In genomic region chr1:241453732-241454131, GRCh38 we compare ENCODE assay signal across 24 cellular contexts.
"Had no signal": no experiment of that assay in that cellular context is flagged by ENCODE, and none has a peak within 500 bp of the region (broad histone marks: within the 10 kb centered on the region; RNA-seq: fewer than 3 reads in every experiment).

No MANE protein-coding gene starts in this region.

- H3K27ac ChIP-seq: stomach, suprapubic skin, testis, thoracic aorta, thyroid gland, tibial artery, tibial nerve, transverse colon, upper lobe of left lung, upper lobe of right lung, uterus, vagina had no signal

- H3K36me3 ChIP-seq: stomach, suprapubic skin, thoracic aorta, thyroid gland, tibial artery, tibial nerve, transverse colon, upper lobe of left lung, upper lobe of right lung, uterus, vagina had no signal

- H3K9me3 ChIP-seq: stomach, suprapubic skin, testis, thoracic aorta, thyroid gland, tibial artery, tibial nerve, transverse colon, upper lobe of left lung, upper lobe of right lung, uterus, vagina had no signal

- H3K27me3 ChIP-seq: stomach, suprapubic skin, testis, thyroid gland, tibial artery, tibial nerve, transverse colon, upper lobe of left lung, upper lobe of right lung, uterus, vagina had no signal

- H3K4me3 ChIP-seq: stomach, suprapubic skin, testis, thoracic aorta, thyroid gland, tibial artery, tibial nerve, transverse colon, upper lobe of left lung, upper lobe of right lung, uterus, vagina had no signal

- DNase-seq: stimulated activated CD4-positive, alpha-beta T cell treated with anti-CD3 and anti-CD28 coated beads, Interleukin-2, amount 100 ng/mL, for 48 hours; stimulated activated CD4-positive, alpha-beta T cell treated with anti-CD3 and anti-CD28 coated beads, Interleukin-4, amount 100 ng/mL, for 1 hour; stimulated activated CD4-positive, alpha-beta T cell treated with anti-CD3 and anti-CD28 coated beads, Interleukin-4, amount 100 ng/mL, for 24 hours; stimulated activated CD4-positive, alpha-beta T cell treated with anti-CD3 and anti-CD28 coated beads, Interleukin-4, amount 100 ng/mL, for 4 hours; stimulated activated CD8-positive, alpha-beta memory T cell treated with anti-CD3 and anti-CD28 coated beads, Interleukin-4, amount 100 ng/mL, for 48 hours; stimulated activated naive B cell treated with anti-CD40 and anti-IgM and Interleukin-4, amounts not matched to agents 10 μg/mL and 1 μg/mL and 100 μg/mL, for 72 hours; stimulated activated naive CD4-positive, alpha-beta T cell; stimulated activated naive CD4-positive, alpha-beta T cell treated with Interleukin-2 at 50 U/mL for 16 hours; stimulated activated naive CD8-positive, alpha-beta T cell treated with anti-CD3 and anti-CD28 coated beads, Interleukin-15, amount 100 ng/mL, for 72 hours; stimulated activated naive CD8-positive, alpha-beta T cell treated with anti-CD3 and anti-CD28 coated beads, Interleukin-15, Interleukin-2, amounts not matched to agents 100 U/mL and 50 U/mL, for 24 hours; stomach; substantia nigra; testis; thyroid gland; tibial artery; transverse colon; trophoblast cell; upper lobe of left lung; upper lobe of right lung; uterus had no signal

- H3K4me1 ChIP-seq: stomach, suprapubic skin, testis, thyroid gland, tibial artery, transverse colon, upper lobe of left lung, upper lobe of right lung, uterus, vagina had no signal
